ENCODE assay signal across 8 cellular contexts in genomic region chr17:45172541-45173286, GRCh38. TPM values are rescaled to one million over a fixed set of nuclear protein-coding genes. Genes with fewer than 3 reads are reported as not detected.
DNase-seq lines count a peak whose midpoint lies in the region; ATAC-seq and TF ChIP-seq lines count a peak whose summit lies in the region.

No MANE protein-coding gene starts in this region.

- H3K4me3 ChIP-seq in spleen, result peak overlapping the region in 7 of 8 donors; percentile 15 to 70 (median 32)

- H3K4me1 Mint-ChIP-seq in T-helper 2 cell treated with Interferon-gamma antibody and Interleukin-4, amounts not matched to agents 5 μg/mL and 100 μg/mL, for 36 hours (ENCODE audit: low read depth), result peaks cover 24% of the 10 kb centered on the region
- peaks cover 26% of the 10 kb centered on the region for H3K4me1 Mint-ChIP-seq in MCF 10A (ENCODE audit: insufficient read depth, unreplicated experiment)

- peak overlapping the region; percentile 88 for H3K27ac Mint-ChIP-seq in T-helper 2 cell treated with Interferon-gamma antibody and Interleukin-4, amounts not matched to agents 5 μg/mL and 100 μg/mL, for 36 hours
- peak overlapping the region; percentile 99 for H3K27ac Mint-ChIP-seq in MCF 10A (ENCODE audit: low read depth, unreplicated experiment)

- POLR2A ChIA-PET in MCF 10A (lab: Yijun Ruan, JAX), result interaction anchor here (0.6 to 21.2 kb wide), 25 partner anchors 11 to 273 kb away, joined by 3 to 1083 read pairs (median 5); partner anchors contain the start of genes ACBD4, EFTUD2, HEXIM1 and HEXIM2

- intact Hi-C loops in MCF 10A (cut with micrococcal nuclease), result loop anchor here (1.0 kb wide), 2 partner anchors 24 to 26 kb away; partner anchors contain the start of gene HEXIM1
- intact Hi-C loops in spleen (cut with DNase I; ENCODE audit: low total_unique reads), result no loop called here

- TF ChIP-seq POLR2A in spleen (IDR thresholded peaks at IDR 0.05), result no peak

- BruUV-seq in MCF 10A (replicated peaks; lab: Mats Ljungman, UMichigan), result no TSS peak

- H3K4me3 Mint-ChIP-seq in T-helper 2 cell treated with Interferon-gamma antibody and Interleukin-4, amounts not matched to agents 5 μg/mL and 100 μg/mL, for 36 hours, result peak overlapping the region; percentile 68
- peak overlapping the region; percentile 78 for H3K4me3 Mint-ChIP-seq in MCF 10A (ENCODE audit: unreplicated experiment)

- no peaks in the 10 kb centered on the region for H3K9me3 ChIP-seq in spleen

- 6 to 14% (median 11%) methylated on average over 6 to 10 of the region's 10 CpGs for WGBS in spleen, 5 donors

- CTCF ChIA-PET in MCF 10A (lab: Yijun Ruan, JAX), result interaction anchor here (0.6 to 6.5 kb wide), 15 partner anchors 11 to 77 kb away, joined by 3 to 108 read pairs (median 6); partner anchors contain the start of genes ACBD4, HEXIM1 and HEXIM2

- TF ChIP-seq CTCF in MCF 10A (IDR thresholded peaks at IDR 0.05; ENCODE audit: unreplicated experiment), result peak; percentile 27
- no peak for TF ChIP-seq CTCF in spleen (IDR thresholded peaks at IDR 0.05 in 8 of 11, conservative IDR thresholded peaks at IDR 0.05 in 3 of 11)

- no peaks in the 10 kb centered on the region for H3K9me3 Mint-ChIP-seq in T-helper 2 cell treated with Interferon-gamma antibody and Interleukin-4, amounts not matched to agents 5 μg/mL and 100 μg/mL, for 36 hours
- no peaks in the 10 kb centered on the region for H3K9me3 Mint-ChIP-seq in MCF 10A (ENCODE audit: unreplicated experiment)

- H3K36me3 ChIP-seq in spleen, result peaks cover 0 to 20% (median 4%) of the 10 kb centered on the region in 6 donors

- H3K27me3 ChIP-seq in spleen (replicated peaks in 1 of 7), result no peaks in the 10 kb centered on the region

- no peaks in the 10 kb centered on the region for H3K36me3 Mint-ChIP-seq in T-helper 2 cell treated with Interferon-gamma antibody and Interleukin-4, amounts not matched to agents 5 μg/mL and 100 μg/mL, for 36 hours (ENCODE audit: low read depth)
- H3K36me3 Mint-ChIP-seq in MCF 10A (ENCODE audit: insufficient read depth, unreplicated experiment), result no peaks in the 10 kb centered on the region

- peak overlapping the region; percentile 23 to 90 (median 78) for H3K27ac ChIP-seq in spleen

- no peaks in the 10 kb centered on the region for H3K27me3 Mint-ChIP-seq in T-helper 2 cell treated with Interferon-gamma antibody and Interleukin-4, amounts not matched to agents 5 μg/mL and 100 μg/mL, for 36 hours (ENCODE audit: low read depth)
- no peaks in the 10 kb centered on the region for H3K27me3 Mint-ChIP-seq in MCF 10A (ENCODE audit: insufficient read depth, unreplicated experiment)

- ATAC-seq in HG03045 (IDR thresholded peaks at IDR 0.05; ENCODE audit: unreplicated experiment), result no peak

- DNase-seq in CD1c-positive myeloid dendritic cell (ENCODE audit: extremely low spot score) (peak; percentile 61), HK-2 (ENCODE audit: unreplicated experiment) (peak; percentile 97), MCF 10A (ENCODE audit: unreplicated experiment) (peak; percentile 98), islet precursor cell (peak; percentile 69), spleen (peak; percentile 88), NCI-H2081 treated with DMSO at 0.1 percent for 48 hours (lab: John Stamatoyannopoulos, UW) (no peak)
- DNase-seq in T-helper 2 cell treated with Interferon-gamma antibody and Interleukin-4, amounts not matched to agents 5 μg/mL and 100 μg/mL, for 36 hours (ENCODE audit: low spot score), result peak; percentile 40

- H3K4me1 ChIP-seq in spleen, result peaks cover 0 to 61% (median 33%) of the 10 kb centered on the region in 6 donors

RNA-seq across cellular contexts. Expression of gene HEXIM2, which starts 11.0 kb away (rescaled TPM):
- total RNA-seq in MCF 10A (2022) (5.1 and 7.7 TPM in 2 replicates), spleen (1 to 10 TPM; 4.0 to 9.4 (median 6.1) TPM)
- 10 to 100 TPM in 1 of 3 donors, 1 to 10 TPM in 2; 8.7 to 10.4 (median 9.9) TPM for polyA plus RNA-seq in spleen

RNA-seq across cellular contexts. Expression of gene HEXIM1, which starts 24.4 kb away (rescaled TPM):
- total RNA-seq in MCF 10A (2022) (22.5 and 26.7 TPM in 2 replicates), spleen (10 to 100 TPM; 23.4 to 43.1 (median 27.8) TPM)
- polyA plus RNA-seq in spleen, result 10 to 100 TPM; 12.9 to 26.7 (median 15.1) TPM

RNA-seq across cellular contexts. Expression of gene ACBD4, which starts 37.2 kb away (rescaled TPM):
- total RNA-seq in MCF 10A (2022), result 7.2 and 7.8 TPM in 2 replicates
- 10 to 100 TPM; 14.1 to 24.6 (median 20.2) TPM for total RNA-seq in spleen
- polyA plus RNA-seq in spleen, result 10 to 100 TPM; 22.8 to 32.8 (median 31.8) TPM

RNA-seq across cellular contexts. Expression of gene PLCD3, which starts 40.4 kb away (rescaled TPM):
- total RNA-seq in MCF 10A (2022) (54.5 and 69.7 TPM in 2 replicates), spleen (1 to 10 TPM; 2.8 to 9.9 (median 7.1) TPM)
- polyA plus RNA-seq in spleen, result 1 to 10 TPM; 1.5 to 3.5 (median 3.4) TPM

RNA-seq across cellular contexts. Expression of gene FMNL1, which starts 49.0 kb away (rescaled TPM):
- total RNA-seq in MCF 10A (2022) (28.1 and 35.8 TPM in 2 replicates), spleen (100 to 1,000 TPM; 113 to 281 (median 190) TPM)
- polyA plus RNA-seq in spleen, result 10 to 100 TPM; 40.8 to 71.8 (median 62.8) TPM
